20 cellular contexts compared by ENCODE assay signal in genomic region chr20:6402026-6402425, GRCh38.
DNase-seq lines count a peak whose midpoint lies in the region; ATAC-seq and TF ChIP-seq lines count a peak whose summit lies in the region.
"Had no signal": no experiment of that assay in that cellular context is flagged by ENCODE, and none has a peak within 500 bp of the region (broad histone marks: within the 10 kb centered on the region; RNA-seq: fewer than 3 reads in every experiment).

No MANE protein-coding gene starts in this region.

- no peaks in the 10 kb centered on the region for H3K27me3 ChIP-seq in GM23338 (ENCODE audit: insufficient read depth)
- 0 out of 2 replicates have a peak, but pooled peaks cover 2% of the 10 kb centered on the region for H3K27me3 ChIP-seq in IMR-90 (ENCODE audit: control insufficient read depth, insufficient read depth, low read length)
- no peaks in the 10 kb centered on the region for H3K27me3 ChIP-seq in brain microvascular endothelial cell (replicated peaks)
- no peaks in the 10 kb centered on the region for H3K27me3 ChIP-seq in gastrocnemius medialis
- H3K27me3 ChIP-seq: BLaER1 treated with 17β-estradiol and CSF1 and Interleukin-3, amounts not matched to agents 10 nM and 100 nM; Peyer's patch; SJSA1 had no signal

- peak overlapping the region; percentile 55 for H2BK120ac ChIP-seq in IMR-90 (ENCODE audit: low read depth, low read length)

- 0 out of 2 replicates have a peak overlapping the region, but pooled peaks have one; percentile 52 for H3K18ac ChIP-seq in IMR-90 (ENCODE audit: low read depth, low read length)

- intact Hi-C loops in IMR-90 (cut with micrococcal nuclease) (no loop called here), gastrocnemius medialis (cut with DNase I; ENCODE audit: low total_unique reads) (no loop called here)

- H3K36me3 ChIP-seq in GM23338 (ENCODE audit: insufficient read depth) (no peaks in the 10 kb centered on the region), IMR-90 (ENCODE audit: control insufficient read depth, insufficient read depth, low read length) (no peaks in the 10 kb centered on the region), brain microvascular endothelial cell (replicated peaks) (no peaks in the 10 kb centered on the region), gastrocnemius medialis (no peaks in the 10 kb centered on the region)
- H3K36me3 ChIP-seq: BLaER1 treated with 17β-estradiol and CSF1 and Interleukin-3, amounts not matched to agents 10 nM and 100 nM; Peyer's patch; SJSA1 had no signal

- no peaks in the 10 kb centered on the region for H3F3A ChIP-seq in GM23338 (replicated peaks; ENCODE audit: low read depth)

- H2BK20ac ChIP-seq in IMR-90 (ENCODE audit: low read depth, low read length): no peak overlapping the region

- H4K5ac ChIP-seq in IMR-90 (ENCODE audit: low read depth, low read length): no peak overlapping the region

- CTCF ChIA-PET in IMR-90 (lab: Yijun Ruan, JAX): interaction anchor here (1.2 to 1.8 kb wide), 2 partner anchors 9 to 20 kb away, joined by 4 to 5 read pairs; no protein-coding TSS in a partner anchor

- H3K4ac ChIP-seq in IMR-90 (ENCODE audit: low read depth, low read length): peak overlapping the region; percentile 40; the same call in 1 of the 2 replicates

- H3K27me3 Mint-ChIP-seq in GM23338 (ENCODE audit: insufficient read depth, low read depth, poor library complexity): peaks cover 1% of the 10 kb centered on the region

- H4K20me1 ChIP-seq in GM23338 (replicated peaks; ENCODE audit: insufficient read depth): no peaks in the 10 kb centered on the region
- H4K20me1 ChIP-seq in IMR-90 (ENCODE audit: insufficient read depth, low read length): no peaks in the 10 kb centered on the region
- H4K20me1 ChIP-seq: BLaER1 treated with 17β-estradiol and CSF1 and Interleukin-3, amounts not matched to agents 10 nM and 100 nM had no signal

- TF ChIP-seq POLR2A in IMR-90 (IDR thresholded peaks at IDR 0.05; ENCODE audit: low read depth, low read length): no peak
- no peak for TF ChIP-seq POLR2A in gastrocnemius medialis (IDR thresholded peaks at IDR 0.05)

- no peak for TF ChIP-seq RAD21 in IMR-90 (IDR thresholded peaks at IDR 0.05; ENCODE audit: low read length)

- no peaks in the 10 kb centered on the region for H3K9me1 ChIP-seq in IMR-90 (ENCODE audit: insufficient read depth, low read length)

- H3K23ac ChIP-seq in IMR-90 (ENCODE audit: low read depth, low read length): no peak overlapping the region

- in situ Hi-C loops in IMR-90 (cut with MboI; ENCODE audit: low sequenced_read_pairs): no loop called here
- in situ Hi-C loops in brain microvascular endothelial cell (cut with HindIII; ENCODE audit: low pct_ligation_motif_present, low sequenced_read_pairs): no loop called here
- in situ Hi-C loops in gastrocnemius medialis (cut with MboI; ENCODE audit: low sequenced_read_pairs in 4 of 4): no loop called here

- H3K9ac ChIP-seq in IMR-90 (ENCODE audit: low read depth, low read length): no peak overlapping the region
- H3K9ac ChIP-seq: BLaER1 treated with 17β-estradiol and CSF1 and Interleukin-3, amounts not matched to agents 10 nM and 100 nM had no signal

- H2AK5ac ChIP-seq in IMR-90 (ENCODE audit: low read depth, low read length): no peak overlapping the region

- H3K4me1 Mint-ChIP-seq in GM23338: peaks cover 9% of the 10 kb centered on the region

- H3K9me2 ChIP-seq in GM23338 (ENCODE audit: insufficient read depth): peaks cover 3% of the 10 kb centered on the region; the same call in 1 of the 2 replicates

- no peaks in the 10 kb centered on the region for H3K36me3 Mint-ChIP-seq in GM23338 (ENCODE audit: low read depth)
- H3K36me3 Mint-ChIP-seq: CD8-positive, alpha-beta T cell had no signal

- H3K4me2 ChIP-seq in GM23338: no peak overlapping the region
- H3K4me2 ChIP-seq in IMR-90 (ENCODE audit: low read depth, low read length): no peak overlapping the region
- H3K4me2 ChIP-seq: BLaER1 treated with 17β-estradiol and CSF1 and Interleukin-3, amounts not matched to agents 10 nM and 100 nM had no signal

- H3K14ac ChIP-seq in IMR-90 (replicated peaks; ENCODE audit: low read depth, low read length): no peak overlapping the region

- no peak overlapping the region for H3K4me3 ChIP-seq in GM23338
- H3K4me3 ChIP-seq in IMR-90 (ENCODE audit: insufficient read depth, low read depth, low read length): no peak overlapping the region
- no peak overlapping the region for H3K4me3 ChIP-seq in brain microvascular endothelial cell (ENCODE audit: low read depth, low read length)
- H3K4me3 ChIP-seq in gastrocnemius medialis: no peak overlapping the region
- H3K4me3 ChIP-seq: BLaER1 treated with 17β-estradiol and CSF1 and Interleukin-3, amounts not matched to agents 10 nM and 100 nM; Peyer's patch; SJSA1 had no signal

- no peak overlapping the region for H3K27ac Mint-ChIP-seq in GM23338
- H3K27ac Mint-ChIP-seq: CD8-positive, alpha-beta T cell had no signal

- H4K8ac ChIP-seq in IMR-90 (ENCODE audit: low read depth in 2 of 2, low read length in 2 of 2): no peak overlapping the region

- no peak overlapping the region for H3K4me3 Mint-ChIP-seq in GM23338
- H3K4me3 Mint-ChIP-seq: CD8-positive, alpha-beta T cell had no signal

- H3K27ac ChIP-seq in GM23338 (ENCODE audit: low read depth) (no peak overlapping the region), IMR-90 (ENCODE audit: insufficient read depth, low read length) (no peak overlapping the region), brain microvascular endothelial cell (peak overlapping the region; percentile 1), gastrocnemius medialis (no peak overlapping the region)
- H3K27ac ChIP-seq: BLaER1 treated with 17β-estradiol and CSF1 and Interleukin-3, amounts not matched to agents 10 nM and 100 nM; Peyer's patch; SJSA1 had no signal

- no peak overlapping the region for H2AK9ac ChIP-seq in IMR-90 (replicated peaks; ENCODE audit: low read depth, low read length, poor library complexity)

- H4K91ac ChIP-seq in IMR-90 (ENCODE audit: insufficient read depth, low read depth, low read length): no peak overlapping the region

- no TSS peak for BruUV-seq in IMR-90 (replicated peaks; lab: Mats Ljungman, UMichigan)

- H2BK15ac ChIP-seq in IMR-90 (ENCODE audit: low read depth, low read length): no peak overlapping the region

- no peak overlapping the region for H3K56ac ChIP-seq in IMR-90 (ENCODE audit: extremely low read depth, insufficient read depth, low read length)

- 0% methylated on average over 1 of the region's 2 CpGs; no CpG with 5 or more reads in 1 of the 2 experiments for WGBS in IMR-90 (ENCODE audit: extremely low coverage in 2 of 2, insufficient read length in 1 of 2), 2 experiments

- DNase-seq in GM23338 (ENCODE audit: low spot score) (no peak), IMR-90 (peak; percentile 29), brain microvascular endothelial cell (peak; percentile 62), left kidney (ENCODE audit: low read depth, low spot score) (peak; percentile 23), gastrocnemius medialis (no peak), occipital lobe (lab: John Stamatoyannopoulos, UW) (no peak)
- no peak for DNase-seq in stimulated activated CD4-positive, alpha-beta T cell treated with anti-CD3 and anti-CD28 coated beads, Interleukin-2, amount 100 ng/mL, for 24 hours
- DNase-seq: Calu3; CD8-positive, alpha-beta T cell; Karpas-422; NCI-H1417; NCI-H187 treated with DMSO at 0.1 percent for 48 hours; NCI-H2107; NCI-H2227 treated with DMSO at 0.1 percent for 48 hours; NCI-H510A; NCI-H82; Peyer's patch had no signal

- no peaks in the 10 kb centered on the region for H3K9me3 Mint-ChIP-seq in GM23338

- no peaks in the 10 kb centered on the region for H3K79me2 ChIP-seq in GM23338 (replicated peaks; ENCODE audit: insufficient read depth)

- dilution Hi-C loops in IMR-90 (cut with HindIII; ENCODE audit: low sequenced_read_pairs, unreplicated experiment): no loop called here

- TF ChIP-seq CTCF in GM23338 (conservative IDR thresholded peaks at IDR 0.05; ENCODE audit: low read depth in 2 of 2): no peak
- no peak for TF ChIP-seq CTCF in IMR-90 (conservative IDR thresholded peaks at IDR 0.05; ENCODE audit: low read depth, low read length)
- TF ChIP-seq CTCF in brain microvascular endothelial cell (IDR thresholded peaks at IDR 0.05; ENCODE audit: low read depth, low read length, missing control alignments): no peak
- TF ChIP-seq CTCF in gastrocnemius medialis (IDR thresholded peaks at IDR 0.05 in 4 of 5, conservative IDR thresholded peaks at IDR 0.05 in 1 of 5): no peak

- H2AFZ ChIP-seq in GM23338 (peak overlapping the region; percentile 56; the same call in 1 of the 2 replicates), IMR-90 (replicated peaks; ENCODE audit: low read length, poor library complexity) (no peak overlapping the region)

- H3K9me3 ChIP-seq in IMR-90 (ENCODE audit: control insufficient read depth, insufficient read depth, low read length) (no peaks in the 10 kb centered on the region), gastrocnemius medialis (no peaks in the 10 kb centered on the region)
- H3K9me3 ChIP-seq: BLaER1 treated with 17β-estradiol and CSF1 and Interleukin-3, amounts not matched to agents 10 nM and 100 nM; Peyer's patch; SJSA1 had no signal

- no peaks in the 10 kb centered on the region for H3K79me1 ChIP-seq in IMR-90 (ENCODE audit: low read depth in 1 of 2, low read length in 2 of 2)

- no peak overlapping the region for H2BK5ac ChIP-seq in IMR-90 (ENCODE audit: low read depth, low read length, poor library complexity, severe bottlenecking)

- POLR2A ChIA-PET in IMR-90 (lab: Charles Lee; ENCODE audit: unreplicated experiment): no interaction called here

- H3K4me1 ChIP-seq in GM23338 (ENCODE audit: insufficient read depth) (peaks cover under 1% of the 10 kb centered on the region), IMR-90 (ENCODE audit: control insufficient read depth, insufficient read depth, low read length) (peaks cover 3% of the 10 kb centered on the region; the same call in 1 of the 2 replicates), gastrocnemius medialis (no peaks in the 10 kb centered on the region)
- H3K4me1 ChIP-seq: BLaER1 treated with 17β-estradiol and CSF1 and Interleukin-3, amounts not matched to agents 10 nM and 100 nM; Peyer's patch had no signal

- ATAC-seq in GM23338: no peak
- ATAC-seq in IMR-90 (ENCODE audit: low read depth): no peak; the same call in 1 of the 2 replicates
- no peak for ATAC-seq in HG03469 (IDR thresholded peaks at IDR 0.05; ENCODE audit: unreplicated experiment)
- ATAC-seq in gastrocnemius medialis: no peak
- ATAC-seq: CD8-positive, alpha-beta T cell had no signal

TF ChIP-seq in GM23338, 12 proteins besides CTCF, POLR2A, EP300 and RAD21 (continues in another document):
- no peak for TF ChIP-seq EZH2 (IDR thresholded peaks at IDR 0.05; ENCODE audit: low read depth, unreplicated experiment)
- TF ChIP-seq ZNF331 (CRISPR knock-in tag; IDR thresholded peaks at IDR 0.05; ENCODE audit: low read depth): no peak
- no peak for TF ChIP-seq NANOG (IDR thresholded peaks at IDR 0.05; ENCODE audit: borderline replicate concordance)

TF ChIP-seq in IMR-90, 13 proteins besides CTCF, POLR2A, EP300 and RAD21 (continues in another document):
- TF ChIP-seq MXI1 (IDR thresholded peaks at IDR 0.05; ENCODE audit: borderline replicate concordance, low read depth, low read length) (no peak), MAZ (IDR thresholded peaks at IDR 0.05; ENCODE audit: borderline replicate concordance, low read depth, low read length) (no peak), FOS (IDR thresholded peaks at IDR 0.05; ENCODE audit: low read depth, low read length) (no peak)

Comparison
In these comparisons a context has a peak if more than half of its experiments do, and no peak if none do; other contexts are left out.
1. DNase-seq: peak in IMR-90 (single experiment), brain microvascular endothelial cell (single experiment) and left kidney (single experiment); none in GM23338 (single experiment), gastrocnemius medialis (0 of 2), occipital lobe (single experiment) and stimulated activated CD4-positive, alpha-beta T cell treated with anti-CD3 and anti-CD28 coated beads, Interleukin-2, amount 100 ng/mL, for 24 hours (0 of 2).